ENCODE assay signal across 28 cellular contexts in genomic region chr20:33053291-33054106, GRCh38. TPM values are rescaled to one million over a fixed set of nuclear protein-coding genes. Genes with fewer than 3 reads are reported as not detected.
"Had no signal": no experiment of that assay in that cellular context is flagged by ENCODE, and none has a peak within 500 bp of the region (broad histone marks: within the 10 kb centered on the region; RNA-seq: fewer than 3 reads in every experiment).

BPIFB3 (plus strand) TSS chr20:33053903; CDS start chr20:33055436, 1,533 bp downstream.

- H3K4me1 ChIP-seq: heart right ventricle, spleen, tibial artery, upper lobe of left lung, uterus had no signal

- H3K4me1 Mint-ChIP-seq: naive B cell; nephron progenitor cell; stimulated activated memory B cell treated with anti-CD40 and anti-IgM and Interleukin-4, amounts not matched to agents 10 μg/mL and 1 μg/mL and 100 μg/mL, for 72 hours had no signal

- H3K27me3 Mint-ChIP-seq: dendritic cell treated with granulocyte-macrophage colony-stimulating factor and Interleukin-4, amounts not matched to agents 40 ng/mL and 50 ng/mL, for 4 days; stimulated activated memory B cell treated with anti-CD40 and anti-IgM and Interleukin-4, amounts not matched to agents 10 μg/mL and 1 μg/mL and 100 μg/mL, for 72 hours; stimulated activated naive CD8-positive, alpha-beta T cell treated with anti-CD3 and anti-CD28 coated beads, Interleukin-15, Interleukin-2, amounts not matched to agents 100 ng/mL and 50 ng/mL, for 24 hours had no signal

- H3K27ac Mint-ChIP-seq: dendritic cell treated with granulocyte-macrophage colony-stimulating factor and Interleukin-4, amounts not matched to agents 40 ng/mL and 50 ng/mL, for 4 days; nephron progenitor cell; stimulated activated memory B cell treated with anti-CD40 and anti-IgM and Interleukin-4, amounts not matched to agents 10 μg/mL and 1 μg/mL and 100 μg/mL, for 72 hours; stimulated activated naive CD8-positive, alpha-beta T cell treated with anti-CD3 and anti-CD28 coated beads, Interleukin-15, Interleukin-2, amounts not matched to agents 100 ng/mL and 50 ng/mL, for 24 hours had no signal

- H3K36me3 Mint-ChIP-seq: naive B cell; stimulated activated memory B cell treated with anti-CD40 and anti-IgM and Interleukin-4, amounts not matched to agents 10 μg/mL and 1 μg/mL and 100 μg/mL, for 72 hours had no signal

- H3K9me3 ChIP-seq: heart right ventricle, spleen, tibial artery, upper lobe of left lung, uterus had no signal

- H3K27ac ChIP-seq: heart right ventricle, spleen, tibial artery, upper lobe of left lung, uterus had no signal

- ATAC-seq: heart right ventricle; left cardiac atrium; left ventricle myocardium superior; sciatic nerve; stimulated activated memory B cell treated with anti-CD40 and anti-IgM and Interleukin-4, amounts not matched to agents 10 μg/mL and 1 μg/mL and 100 μg/mL, for 72 hours had no signal

- H3K4me3 Mint-ChIP-seq: dendritic cell treated with granulocyte-macrophage colony-stimulating factor and Interleukin-4, amounts not matched to agents 40 ng/mL and 50 ng/mL, for 4 days; nephron progenitor cell; stimulated activated memory B cell treated with anti-CD40 and anti-IgM and Interleukin-4, amounts not matched to agents 10 μg/mL and 1 μg/mL and 100 μg/mL, for 72 hours; stimulated activated naive CD8-positive, alpha-beta T cell treated with anti-CD3 and anti-CD28 coated beads, Interleukin-15, Interleukin-2, amounts not matched to agents 100 ng/mL and 50 ng/mL, for 24 hours had no signal

- DNase-seq: erythroblast; foreskin melanocyte; heart right ventricle; hypothalamus; kidney; left cardiac atrium; left ventricle myocardium superior; mesenchymal stem cell; naive B cell; nephron progenitor cell; spleen; stimulated activated CD4-positive, alpha-beta T cell treated with anti-CD3 and anti-CD28 coated beads, Interleukin-15, amount 100 ng/mL, for 24 hours; stimulated activated CD4-positive, alpha-beta T cell treated with anti-CD3 and anti-CD28 coated beads, Interleukin-1b, Interleukin-23, amount 100 ng/mL, for 48 hours; stimulated activated CD4-positive, alpha-beta T cell treated with anti-CD3 and anti-CD28 coated beads, Interleukin-4, amount 100 ng/mL, for 24 hours; tibial artery; upper lobe of left lung; uterus had no signal

- H3K27me3 ChIP-seq: spleen, upper lobe of left lung, uterus had no signal

- H3K4me3 ChIP-seq: heart right ventricle, lung, spleen, tibial artery, upper lobe of left lung, uterus had no signal

- H3K36me3 ChIP-seq: heart right ventricle, spleen, tibial artery, upper lobe of left lung, uterus had no signal

- H3K9me3 Mint-ChIP-seq: dendritic cell treated with granulocyte-macrophage colony-stimulating factor and Interleukin-4, amounts not matched to agents 40 ng/mL and 50 ng/mL, for 4 days; naive B cell; nephron progenitor cell; stimulated activated memory B cell treated with anti-CD40 and anti-IgM and Interleukin-4, amounts not matched to agents 10 μg/mL and 1 μg/mL and 100 μg/mL, for 72 hours; stimulated activated naive CD8-positive, alpha-beta T cell treated with anti-CD3 and anti-CD28 coated beads, Interleukin-15, Interleukin-2, amounts not matched to agents 100 ng/mL and 50 ng/mL, for 24 hours had no signal

RNA-seq across cellular contexts. Expression of gene BPIFB3, which starts in this region (rescaled TPM):
- total RNA-seq: endothelial cell of umbilical vein, glomerular endothelial cell, heart right ventricle, kidney, left cardiac atrium, left ventricle myocardium superior, lung, osteocyte, pulmonary artery endothelial cell, sciatic nerve, skeletal muscle tissue, spleen, temporal lobe, upper lobe of left lung, uterus had no signal
- polyA plus RNA-seq: endothelial cell of umbilical vein, heart right ventricle, lung, spleen had no signal
